Comparison of ENCODE assay signal across 1 cellular context in genomic region chr22:42747701-42748513, GRCh38.
TF ChIP-seq lines count a peak whose summit lies in the region.

No MANE protein-coding gene starts in this region.

TF ChIP-seq in GM12878, 131 proteins besides CTCF, POLR2A, EP300 and RAD21 (continued from another document):
- TF ChIP-seq ZBTB4 (CRISPR knock-in tag; IDR thresholded peaks at IDR 0.05): no peak
- no peak for TF ChIP-seq SP1 (IDR thresholded peaks at IDR 0.05; ENCODE audit: low read depth, low read length)
- no peak for TF ChIP-seq SMAD5 (IDR thresholded peaks at IDR 0.05; ENCODE audit: low read depth)
- no peak for TF ChIP-seq GABPA (IDR thresholded peaks at IDR 0.05; ENCODE audit: low read depth)
- TF ChIP-seq, protein P1, sequence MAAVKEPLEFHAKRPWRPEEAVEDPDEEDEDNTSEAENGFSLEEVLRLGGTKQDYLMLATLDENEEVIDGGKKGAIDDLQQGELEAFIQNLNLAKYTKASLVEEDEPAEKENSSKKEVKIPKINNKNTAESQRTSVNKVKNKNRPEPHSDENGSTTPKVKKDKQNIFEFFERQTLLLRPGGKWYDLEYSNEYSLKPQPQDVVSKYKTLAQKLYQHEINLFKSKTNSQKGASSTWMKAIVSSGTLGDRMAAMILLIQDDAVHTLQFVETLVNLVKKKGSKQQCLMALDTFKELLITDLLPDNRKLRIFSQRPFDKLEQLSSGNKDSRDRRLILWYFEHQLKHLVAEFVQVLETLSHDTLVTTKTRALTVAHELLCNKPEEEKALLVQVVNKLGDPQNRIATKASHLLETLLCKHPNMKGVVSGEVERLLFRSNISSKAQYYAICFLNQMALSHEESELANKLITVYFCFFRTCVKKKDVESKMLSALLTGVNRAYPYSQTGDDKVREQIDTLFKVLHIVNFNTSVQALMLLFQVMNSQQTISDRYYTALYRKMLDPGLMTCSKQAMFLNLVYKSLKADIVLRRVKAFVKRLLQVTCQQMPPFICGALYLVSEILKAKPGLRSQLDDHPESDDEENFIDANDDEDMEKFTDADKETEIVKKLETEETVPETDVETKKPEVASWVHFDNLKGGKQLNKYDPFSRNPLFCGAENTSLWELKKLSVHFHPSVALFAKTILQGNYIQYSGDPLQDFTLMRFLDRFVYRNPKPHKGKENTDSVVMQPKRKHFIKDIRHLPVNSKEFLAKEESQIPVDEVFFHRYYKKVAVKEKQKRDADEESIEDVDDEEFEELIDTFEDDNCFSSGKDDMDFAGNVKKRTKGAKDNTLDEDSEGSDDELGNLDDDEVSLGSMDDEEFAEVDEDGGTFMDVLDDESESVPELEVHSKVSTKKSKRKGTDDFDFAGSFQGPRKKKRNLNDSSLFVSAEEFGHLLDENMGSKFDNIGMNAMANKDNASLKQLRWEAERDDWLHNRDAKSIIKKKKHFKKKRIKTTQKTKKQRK (IDR thresholded peaks at IDR 0.05; ENCODE audit: low read depth, low read length): no peak
- TF ChIP-seq, protein P2, sequence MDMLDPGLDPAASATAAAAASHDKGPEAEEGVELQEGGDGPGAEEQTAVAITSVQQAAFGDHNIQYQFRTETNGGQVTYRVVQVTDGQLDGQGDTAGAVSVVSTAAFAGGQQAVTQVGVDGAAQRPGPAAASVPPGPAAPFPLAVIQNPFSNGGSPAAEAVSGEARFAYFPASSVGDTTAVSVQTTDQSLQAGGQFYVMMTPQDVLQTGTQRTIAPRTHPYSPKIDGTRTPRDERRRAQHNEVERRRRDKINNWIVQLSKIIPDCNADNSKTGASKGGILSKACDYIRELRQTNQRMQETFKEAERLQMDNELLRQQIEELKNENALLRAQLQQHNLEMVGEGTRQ (IDR thresholded peaks at IDR 0.05; ENCODE audit: borderline replicate concordance, low read depth, low read length): no peak
